17 cellular contexts compared by ENCODE assay signal in the genomic region with DNA sequence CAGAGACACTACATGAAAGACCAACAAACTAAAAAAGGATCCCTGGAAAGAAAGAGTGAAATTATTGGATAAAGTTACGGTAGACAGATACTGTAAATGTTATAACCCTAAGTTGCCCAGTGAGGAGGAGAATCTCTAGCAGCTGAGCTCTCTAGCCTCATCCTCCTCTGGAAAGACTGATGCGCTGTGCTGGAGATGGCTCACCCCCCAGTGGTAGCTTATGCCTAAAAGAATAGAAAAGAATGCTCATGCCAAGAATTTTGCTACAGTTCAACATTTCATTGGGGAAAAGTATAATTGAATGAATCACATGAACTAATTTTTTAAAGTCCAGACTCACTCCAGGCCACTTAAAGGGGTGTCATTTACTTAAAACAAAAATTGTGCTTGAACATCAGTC. TPM values are rescaled to one million over a fixed set of nuclear protein-coding genes. Genes with fewer than 3 reads are reported as not detected.
DNase-seq lines count a peak whose midpoint lies in the region; ATAC-seq and TF ChIP-seq lines count a peak whose summit lies in the region.
"Had no signal": no experiment of that assay in that cellular context is flagged by ENCODE, and none has a peak within 500 bp of the region (broad histone marks: within the 10 kb centered on the region; RNA-seq: fewer than 3 reads in every experiment).

No MANE protein-coding gene starts in this region.

- no peak for TF ChIP-seq RAD21 in SK-N-SH (IDR thresholded peaks at IDR 0.05; ENCODE audit: low read length)

- H2AFZ ChIP-seq in SK-N-SH (ENCODE audit: low read depth) = no peak overlapping the region
- H2AFZ ChIP-seq: GM23338 had no signal

- no peak overlapping the region for H3K27ac ChIP-seq in SK-N-SH (ENCODE audit: low read depth in 2 of 2, low read length in 1 of 2)
- H3K27ac ChIP-seq: 22Rv1; BLaER1 treated with 17β-estradiol and CSF1 and Interleukin-3, amounts not matched to agents 10 nM and 100 nM had no signal

- H3K4me1 Mint-ChIP-seq in Caco-2 (ENCODE audit: low read depth, unreplicated experiment) = peaks cover 6% of the 10 kb centered on the region
- H3K4me1 Mint-ChIP-seq: CD4-positive, CD25-positive, alpha-beta regulatory T cell had no signal

- CTCF ChIA-PET in SK-N-SH (lab: Yijun Ruan, JAX) (no interaction called here), Caco-2 (lab: Charles Lee) (no interaction called here)

- H3K4me2 ChIP-seq in SK-N-SH = no peak overlapping the region
- H3K4me2 ChIP-seq: BLaER1 treated with 17β-estradiol and CSF1 and Interleukin-3, amounts not matched to agents 10 nM and 100 nM; GM23338 had no signal

- H4K20me1 ChIP-seq in SK-N-SH (ENCODE audit: insufficient read depth) = no peaks in the 10 kb centered on the region
- H4K20me1 ChIP-seq: BLaER1 treated with 17β-estradiol and CSF1 and Interleukin-3, amounts not matched to agents 10 nM and 100 nM had no signal

- peaks cover 6% of the 10 kb centered on the region for H3K36me3 Mint-ChIP-seq in Caco-2 (ENCODE audit: insufficient read depth, unreplicated experiment)
- H3K36me3 Mint-ChIP-seq: CD4-positive, CD25-positive, alpha-beta regulatory T cell had no signal

- H3K36me3 ChIP-seq in SK-N-SH (replicated peaks in 1 of 2; ENCODE audit: control insufficient read depth in 1 of 2, insufficient read depth in 2 of 2, low read length in 1 of 2) (no peaks in the 10 kb centered on the region), Caco-2 (ENCODE audit: control insufficient read depth, insufficient read depth, low read length) (0 out of 2 replicates have a peak, but pooled peaks cover 3% of the 10 kb centered on the region)
- H3K36me3 ChIP-seq: BLaER1 treated with 17β-estradiol and CSF1 and Interleukin-3, amounts not matched to agents 10 nM and 100 nM had no signal

- DNase-seq in SK-N-SH (no peak), globus pallidus (ENCODE audit: low spot score) (peak; percentile 71), midbrain (lab: John Stamatoyannopoulos, UW) (peak; percentile 28), superior temporal gyrus (ENCODE audit: extremely low spot score) (peak; percentile 50), NCI-H510A (lab: John Stamatoyannopoulos, UW) (no peak), NCI-H524 (lab: John Stamatoyannopoulos, UW) (no peak), Caco-2 (no peak)
- DNase-seq: AML-193; Calu3; CD4-positive, CD25-positive, alpha-beta regulatory T cell; DMS 273 treated with DMSO at 0.1 percent for 48 hours; H9 had no signal

- H3K9me3 ChIP-seq in SK-N-SH = no peaks in the 10 kb centered on the region
- peaks cover 6% of the 10 kb centered on the region; the same call in 1 of the 2 replicates for H3K9me3 ChIP-seq in Caco-2

- no peak for TF ChIP-seq EP300 in SK-N-SH (IDR thresholded peaks at IDR 0.05; ENCODE audit: borderline replicate concordance in 1 of 2, low read depth in 1 of 2, low read length in 1 of 2)

- TF ChIP-seq CTCF in SK-N-SH (IDR thresholded peaks at IDR 0.05) (no peak), Caco-2 (IDR thresholded peaks at IDR 0.05; ENCODE audit: insufficient read depth in 1 of 2, low read depth in 1 of 2, low read length in 1 of 2, severe bottlenecking in 1 of 2, unreplicated experiment in 1 of 2) (no peak)

- H3K27me3 ChIP-seq in SK-N-SH (ENCODE audit: insufficient read depth) (no peaks in the 10 kb centered on the region), Caco-2 (replicated peaks; ENCODE audit: control insufficient read depth, insufficient read depth, low read length) (no peaks in the 10 kb centered on the region)
- H3K27me3 ChIP-seq: BLaER1 treated with 17β-estradiol and CSF1 and Interleukin-3, amounts not matched to agents 10 nM and 100 nM had no signal

- WGBS in SK-N-SH (ENCODE audit: low lambda C conversion rate) = 54% methylated on average over 2 of the region's 2 CpGs

- H3K9me3 Mint-ChIP-seq in Caco-2 (ENCODE audit: unreplicated experiment) = peaks cover 46% of the 10 kb centered on the region

- no peak overlapping the region for H3K27ac Mint-ChIP-seq in Caco-2 (ENCODE audit: unreplicated experiment)
- H3K27ac Mint-ChIP-seq: CD4-positive, CD25-positive, alpha-beta regulatory T cell; GM23338; H9 had no signal

- peak; percentile 44; the same call in 2 of the 3 replicates for ATAC-seq in SK-N-SH treated with all-trans-retinoic acid at 6 μM for 48 hours
- ATAC-seq: GM12878, GM23338 had no signal

- BruUV-seq in Caco-2 (replicated peaks; lab: Mats Ljungman, UMichigan) = no TSS peak

- H3K9ac ChIP-seq in SK-N-SH = no peak overlapping the region
- H3K9ac ChIP-seq: BLaER1 treated with 17β-estradiol and CSF1 and Interleukin-3, amounts not matched to agents 10 nM and 100 nM had no signal

- no peaks in the 10 kb centered on the region for H3K27me3 Mint-ChIP-seq in Caco-2 (ENCODE audit: insufficient read depth, unreplicated experiment)

- H3K9me2 ChIP-seq in SK-N-SH = no peaks in the 10 kb centered on the region

- POLR2A ChIA-PET in SK-N-SH (lab: Yijun Ruan, JAX) = no interaction called here
- POLR2A ChIA-PET in Caco-2 (lab: Charles Lee) = interaction anchor here (0.9 kb wide), 1 partner anchor 50 kb away, joined by 3 read pairs; no protein-coding TSS in a partner anchor

- no peaks in the 10 kb centered on the region for H3F3A ChIP-seq in SK-N-SH (replicated peaks; ENCODE audit: insufficient read depth)

- H3K4me3 ChIP-seq in SK-N-SH (ENCODE audit: low read depth in 2 of 2, low read length in 1 of 2) (no peak overlapping the region), Caco-2 (ENCODE audit: low read depth, low read length) (no peak overlapping the region)
- H3K4me3 ChIP-seq: BLaER1 treated with 17β-estradiol and CSF1 and Interleukin-3, amounts not matched to agents 10 nM and 100 nM; GM12878; GM23338 had no signal

- H3K4me1 ChIP-seq in SK-N-SH (ENCODE audit: control insufficient read depth in 1 of 2, insufficient read depth in 2 of 2, low read depth in 1 of 2, low read length in 1 of 2) (peaks cover 0 to 5% of the 10 kb centered on the region in 2 experiments; a peak in 1 of 4 replicates), Caco-2 (no peaks in the 10 kb centered on the region)
- H3K4me1 ChIP-seq: BLaER1 treated with 17β-estradiol and CSF1 and Interleukin-3, amounts not matched to agents 10 nM and 100 nM had no signal

- no peaks in the 10 kb centered on the region for H3K79me2 ChIP-seq in SK-N-SH (ENCODE audit: insufficient read depth)

- no peak overlapping the region for H3K4me3 Mint-ChIP-seq in Caco-2 (ENCODE audit: unreplicated experiment)
- H3K4me3 Mint-ChIP-seq: CD4-positive, CD25-positive, alpha-beta regulatory T cell; GM23338; H9 had no signal

- intact Hi-C loops in Caco-2 (cut with micrococcal nuclease; ENCODE audit: unreplicated experiment) = no loop called here

TF ChIP-seq in SK-N-SH treated with all-trans-retinoic acid at 6 μM for 48 hours, 23 proteins besides CTCF, POLR2A, EP300 and RAD21:
- TF ChIP-seq ZC3H10 (CRISPR knock-in tag; IDR thresholded peaks at IDR 0.05) (no peak), TOX (CRISPR knock-in tag; IDR thresholded peaks at IDR 0.05; ENCODE audit: borderline replicate concordance) (no peak), ARNTL (CRISPR knock-in tag; IDR thresholded peaks at IDR 0.05; ENCODE audit: borderline replicate concordance, low read depth) (no peak), ZNF8 (CRISPR knock-in tag; IDR thresholded peaks at IDR 0.05) (no peak), ISL1 (CRISPR knock-in tag; IDR thresholded peaks at IDR 0.05) (no peak), TCF4 (CRISPR knock-in tag; IDR thresholded peaks at IDR 0.05; ENCODE audit: borderline replicate concordance) (no peak), PPARA (CRISPR knock-in tag; IDR thresholded peaks at IDR 0.05; ENCODE audit: borderline replicate concordance) (no peak)
- TF ChIP-seq, protein P1, sequence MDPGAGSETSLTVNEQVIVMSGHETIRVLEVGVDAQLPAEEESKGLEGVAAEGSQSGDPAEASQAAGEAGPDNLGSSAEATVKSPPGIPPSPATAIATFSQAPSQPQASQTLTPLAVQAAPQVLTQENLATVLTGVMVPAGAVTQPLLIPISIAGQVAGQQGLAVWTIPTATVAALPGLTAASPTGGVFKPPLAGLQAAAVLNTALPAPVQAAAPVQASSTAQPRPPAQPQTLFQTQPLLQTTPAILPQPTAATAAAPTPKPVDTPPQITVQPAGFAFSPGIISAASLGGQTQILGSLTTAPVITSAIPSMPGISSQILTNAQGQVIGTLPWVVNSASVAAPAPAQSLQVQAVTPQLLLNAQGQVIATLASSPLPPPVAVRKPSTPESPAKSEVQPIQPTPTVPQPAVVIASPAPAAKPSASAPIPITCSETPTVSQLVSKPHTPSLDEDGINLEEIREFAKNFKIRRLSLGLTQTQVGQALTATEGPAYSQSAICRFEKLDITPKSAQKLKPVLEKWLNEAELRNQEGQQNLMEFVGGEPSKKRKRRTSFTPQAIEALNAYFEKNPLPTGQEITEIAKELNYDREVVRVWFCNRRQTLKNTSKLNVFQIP (CRISPR knock-in tag; IDR thresholded peaks at IDR 0.05; ENCODE audit: borderline replicate concordance, low read depth) = no peak

TF ChIP-seq in SK-N-SH, 30 proteins besides CTCF, POLR2A, EP300 and RAD21 (continues in another document):
- TF ChIP-seq, protein P2, sequence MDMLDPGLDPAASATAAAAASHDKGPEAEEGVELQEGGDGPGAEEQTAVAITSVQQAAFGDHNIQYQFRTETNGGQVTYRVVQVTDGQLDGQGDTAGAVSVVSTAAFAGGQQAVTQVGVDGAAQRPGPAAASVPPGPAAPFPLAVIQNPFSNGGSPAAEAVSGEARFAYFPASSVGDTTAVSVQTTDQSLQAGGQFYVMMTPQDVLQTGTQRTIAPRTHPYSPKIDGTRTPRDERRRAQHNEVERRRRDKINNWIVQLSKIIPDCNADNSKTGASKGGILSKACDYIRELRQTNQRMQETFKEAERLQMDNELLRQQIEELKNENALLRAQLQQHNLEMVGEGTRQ (IDR thresholded peaks at IDR 0.05; ENCODE audit: borderline replicate concordance, low read depth, low read length) = no peak
- TF ChIP-seq FOXM1 (IDR thresholded peaks at IDR 0.05; ENCODE audit: low read depth) (no peak), RXRA (IDR thresholded peaks at IDR 0.05; ENCODE audit: borderline replicate concordance, low read depth) (no peak), TEAD4 (IDR thresholded peaks at IDR 0.05; ENCODE audit: borderline replicate concordance, insufficient read depth) (no peak), MAX (IDR thresholded peaks at IDR 0.05; ENCODE audit: low read depth) (no peak)

RNA-seq across cellular contexts. Expression of gene RNF32, which starts 50.8 kb away (rescaled TPM):
- 2.2 and 2.3 TPM in 2 replicates for polyA plus RNA-seq in SK-N-SH (2012; rRNA removed)
- 2.3 and 3.3 TPM in 2 replicates for polyA plus RNA-seq in SK-N-SH (2012; cell fraction: cytosol; rRNA removed)
- polyA plus RNA-seq in SK-N-SH (2012; cell fraction: nucleus; rRNA removed) = 1.6 and 3.3 TPM in 2 replicates
- 24.1 and 26.0 TPM in 2 replicates for total RNA-seq in Caco-2 (2022)

Comparison
In these comparisons a context has a peak if more than half of its experiments do, and no peak if none do; other contexts are left out.
1. DNase-seq: peak in globus pallidus (single experiment), midbrain (single experiment) and superior temporal gyrus (single experiment); none in SK-N-SH (single experiment), NCI-H510A (single experiment), NCI-H524 (0 of 2) and Caco-2 (0 of 2).